ENCODE assay signal across 15 cellular contexts in the genomic region with DNA sequence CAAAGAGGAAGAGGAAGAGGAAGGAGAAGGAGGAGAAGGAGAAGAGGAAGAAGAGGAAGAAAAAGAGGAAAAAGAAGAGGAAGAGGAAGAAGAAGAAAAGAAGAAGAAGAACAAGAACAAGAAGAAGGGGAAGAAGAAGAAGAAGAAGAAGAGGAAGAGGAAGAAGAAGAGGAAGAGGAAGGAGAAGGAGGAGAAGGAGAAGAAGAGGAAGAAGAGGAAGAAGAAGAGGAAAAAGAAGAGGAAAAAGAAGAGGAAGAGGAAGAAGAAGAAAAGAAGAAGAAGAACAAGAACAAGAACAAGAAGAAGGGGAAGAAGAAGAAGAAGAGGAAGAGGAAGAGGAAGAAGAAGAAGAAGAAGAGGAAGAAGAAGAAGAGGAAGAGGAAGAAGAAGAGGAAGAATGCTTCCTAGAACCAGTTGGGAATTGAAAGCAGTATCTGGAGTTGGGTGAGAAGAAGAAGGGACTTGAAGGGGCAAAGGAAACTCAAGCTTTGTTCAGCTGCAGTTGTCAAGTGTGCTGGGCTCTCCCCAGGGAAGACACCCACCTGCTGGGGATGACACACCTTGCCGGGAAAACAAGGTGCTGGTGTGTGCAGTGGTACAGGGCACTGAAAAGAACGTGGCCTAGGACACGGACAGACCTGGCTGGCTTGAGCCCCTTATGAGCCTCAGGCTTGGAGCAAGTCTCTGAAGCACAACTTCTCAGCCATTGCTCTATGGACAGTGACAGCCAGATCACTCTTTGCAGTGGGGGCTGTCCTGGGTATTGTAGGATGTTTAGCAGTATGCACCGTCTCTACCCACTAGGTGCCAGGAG.
"Had no signal": no experiment of that assay in that cellular context is flagged by ENCODE, and none has a peak within 500 bp of the region (broad histone marks: within the 10 kb centered on the region; RNA-seq: fewer than 3 reads in every experiment).

No MANE protein-coding gene starts in this region.

- H3K9me3 ChIP-seq: pancreas had no signal

- H3K36me3 ChIP-seq: neural progenitor cell, pancreas, WERI-Rb-1 had no signal

- H3K4me1 Mint-ChIP-seq: activated CD4-positive, alpha-beta T cell treated with anti-CD3 and anti-CD28 coated beads, Interleukin-2, amount 10 ng/mL, durations not matched to agents 24 days and 14 days; endodermal cell; neural progenitor cell had no signal

- H3K4me1 ChIP-seq: neural progenitor cell, pancreas had no signal

- H3K9me3 Mint-ChIP-seq: activated CD4-positive, alpha-beta T cell treated with anti-CD3 and anti-CD28 coated beads, Interleukin-2, amount 10 ng/mL, durations not matched to agents 24 days and 14 days; endodermal cell; neural progenitor cell had no signal

- FAIRE-seq: pancreas had no signal

- H3K36me3 Mint-ChIP-seq: activated naive CD4-positive, alpha-beta T cell treated with anti-CD3 and anti-CD28 coated beads, Interleukin-2, amount 50 U/mL, for 72 hours; brain; neural progenitor cell; type B pancreatic cell had no signal

- H3K27ac Mint-ChIP-seq: activated CD4-positive, alpha-beta T cell treated with anti-CD3 and anti-CD28 coated beads, Interleukin-2, amount 10 ng/mL, durations not matched to agents 24 days and 14 days; brain; endodermal cell; neural progenitor cell; type B pancreatic cell had no signal

- H3K27me3 ChIP-seq: pancreas had no signal

- ATAC-seq: activated naive CD4-positive, alpha-beta T cell treated with anti-CD3 and anti-CD28 coated beads, Interleukin-2, amount 50 U/mL, for 72 hours; left ventricle myocardium superior; pancreas had no signal

- H3K4me3 ChIP-seq: hepatocyte, neural progenitor cell, pancreas had no signal

- H3K4me3 Mint-ChIP-seq: activated CD4-positive, alpha-beta T cell treated with anti-CD3 and anti-CD28 coated beads, Interleukin-2, amount 10 ng/mL, durations not matched to agents 24 days and 14 days; brain; endodermal cell; neural progenitor cell; type B pancreatic cell had no signal

- H3K27ac ChIP-seq: hepatocyte, neural progenitor cell, pancreas, WERI-Rb-1 had no signal

- DNase-seq: activated CD4-positive, alpha-beta T cell treated with anti-CD3 and anti-CD28 coated beads, Interleukin-2, amount 10 ng/mL, durations not matched to agents 24 days and 14 days; activated effector memory CD4-positive, alpha-beta T cell treated with anti-CD3 and anti-CD28 coated beads, Interleukin-2, amount 50 U/mL, for 16 hours; amygdala; cerebellar nuclear complex; endodermal cell; left ventricle myocardium superior; pancreas; substantia nigra; T-helper 1 cell; WERI-Rb-1 had no signal
